Comparison of ENCODE assay signal across 8 cellular contexts in genomic region chr2:11466307-11467125, GRCh38.
DNase-seq lines count a peak whose midpoint lies in the region; ATAC-seq and TF ChIP-seq lines count a peak whose summit lies in the region.

No MANE protein-coding gene starts in this region.

- TF ChIP-seq CTCF in GM12875 (IDR thresholded peaks at IDR 0.05; ENCODE audit: borderline replicate concordance, insufficient read depth, low read depth, low read length), result no peak
- no peak for TF ChIP-seq CTCF in RWPE2 (IDR thresholded peaks at IDR 0.05; ENCODE audit: poor library complexity, severe bottlenecking)

- H3K4me1 ChIP-seq in RWPE2 (ENCODE audit: insufficient read depth, poor library complexity, severe bottlenecking), result peaks cover 7% of the 10 kb centered on the region
- peaks cover 11% of the 10 kb centered on the region for H3K4me1 ChIP-seq in neuron (ENCODE audit: insufficient read depth, low read length)

- H3K27ac ChIP-seq in RWPE2 (ENCODE audit: poor library complexity, severe bottlenecking), result peak overlapping the region; percentile 74
- H3K27ac ChIP-seq in epithelial cell of prostate, result peak overlapping the region; percentile 67

- ATAC-seq in HG02571 (IDR thresholded peaks at IDR 0.05; ENCODE audit: unreplicated experiment) (peak; percentile 8), RWPE2 (ENCODE audit: low read depth) (peak; percentile 51)

- DNase-seq in RWPE2 (ENCODE audit: low spot score) (no peak), epithelial cell of prostate (ENCODE audit: low read depth, low spot score) (no peak), HK-2 (ENCODE audit: unreplicated experiment) (no peak), islet precursor cell (no peak)
- no peak for DNase-seq in stimulated activated CD4-positive, alpha-beta T cell treated with anti-CD3 and anti-CD28 coated beads, Interleukin-12 subunit alpha, Interleukin-12 subunit beta, amount 100 ng/mL, for 4 hours

- H3K36me3 ChIP-seq in RWPE2 (ENCODE audit: low read depth) (peaks cover 30% of the 10 kb centered on the region), neuron (ENCODE audit: insufficient read depth, low read length) (peaks cover 20% of the 10 kb centered on the region)

- H3K9me3 ChIP-seq in RWPE2 (ENCODE audit: severe bottlenecking) (no peaks in the 10 kb centered on the region), neuron (ENCODE audit: low read length) (peaks cover 7% of the 10 kb centered on the region)

- peak overlapping the region; percentile 66 for H3K4me3 ChIP-seq in GM12875 (ENCODE audit: low read depth, low read length)
- H3K4me3 ChIP-seq in RWPE2 (ENCODE audit: severe bottlenecking), result peak overlapping the region; percentile 63
- H3K4me3 ChIP-seq in neuron (ENCODE audit: low read length), result peak overlapping the region; percentile 45

- H2AFZ ChIP-seq in neuron (ENCODE audit: low read depth, low read length), result no peak overlapping the region

- H3K27me3 ChIP-seq in RWPE2 (ENCODE audit: insufficient read depth, poor library complexity, severe bottlenecking), result no peaks in the 10 kb centered on the region
- no peaks in the 10 kb centered on the region for H3K27me3 ChIP-seq in neuron (ENCODE audit: insufficient read depth, low read length)
